In genomic region chr14:64503434-64504309, GRCh38 we compare ENCODE assay signal across 8 cellular contexts. TPM values are rescaled to one million over a fixed set of nuclear protein-coding genes. Genes with fewer than 3 reads are reported as not detected.
DNase-seq lines count a peak whose midpoint lies in the region; ATAC-seq and TF ChIP-seq lines count a peak whose summit lies in the region.

TSS of gene ZBTB25 (minus strand) at chr14:64503838. CDS start at chr14:64490533, 13,305 bp downstream.

- DNase-seq in AML-193 (lab: John Stamatoyannopoulos, UW): peak; percentile 85 to 88
- peak; percentile 85 for DNase-seq in NCI-H510A (lab: John Stamatoyannopoulos, UW)
- peak; percentile 83 for DNase-seq in activated CD4-positive, alpha-beta T cell treated with anti-CD3 and anti-CD28 coated beads for 24 hours (ENCODE audit: low read depth in 2 of 2)
- DNase-seq in cerebellum (ENCODE audit: low spot score): peak; percentile 87
- DNase-seq in kidney tubule cell (ENCODE audit: low spot score): peak; percentile 94
- DNase-seq in stimulated activated CD4-positive, alpha-beta T cell treated with anti-CD3 and anti-CD28 coated beads, Interleukin-1b, Interleukin-23, amount 100 ng/mL, for 1 hour (ENCODE audit: low read depth in 2 of 2): peak; percentile 78 to 85

- peak; percentile 74 for TF ChIP-seq POLR2A in GM19099 (IDR thresholded peaks at IDR 0.05; ENCODE audit: extremely low read depth, insufficient read length, low read depth)

- ATAC-seq in HG03378 (IDR thresholded peaks at IDR 0.05; ENCODE audit: unreplicated experiment): peak; percentile 61

RNA-seq across cellular contexts. Expression of gene ZBTB25, which starts in this region (rescaled TPM):
- 18.1 TPM for total RNA-seq in cerebellum

Comparison
In these comparisons a context has a peak if more than half of its experiments do, and no peak if none do; other contexts are left out.
1. Peak in every context shown above with its lines: DNase-seq and ATAC-seq.